Comparison of ENCODE assay signal across 11 cellular contexts in the genomic region with DNA sequence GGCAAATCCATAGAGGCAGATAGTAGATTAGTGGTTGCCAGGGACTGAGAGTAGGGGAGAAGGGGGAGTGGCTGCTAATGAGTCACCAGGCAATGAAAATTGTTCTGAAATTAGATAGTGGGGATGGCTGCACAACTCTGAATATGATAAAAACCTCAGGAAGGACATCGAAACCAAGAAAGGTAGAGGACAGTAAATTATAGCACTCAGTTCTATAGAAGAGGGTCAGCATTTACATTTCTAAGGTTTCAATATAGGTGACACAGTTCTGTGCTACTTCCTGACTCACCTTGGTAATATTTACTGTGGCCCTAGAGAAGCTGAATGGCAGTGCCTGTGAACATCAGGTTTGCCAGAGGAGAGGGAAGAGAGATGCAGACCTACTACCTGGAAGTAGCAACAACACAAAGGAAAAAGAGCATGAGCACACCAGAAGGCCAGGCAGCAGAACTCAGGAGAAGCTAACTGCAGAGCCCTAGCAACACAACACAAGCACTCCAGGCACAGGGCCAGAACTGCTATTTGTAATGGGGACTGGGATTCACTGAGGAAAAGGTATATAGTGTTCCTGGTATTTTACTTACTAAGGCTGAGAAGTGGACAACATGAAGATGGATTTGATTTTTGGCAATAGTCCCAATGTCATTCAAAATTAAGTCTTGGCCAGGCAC.
DNase-seq lines count a peak whose midpoint lies in the region; ATAC-seq and TF ChIP-seq lines count a peak whose summit lies in the region.
"Had no signal": no experiment of that assay in that cellular context is flagged by ENCODE, and none has a peak within 500 bp of the region (broad histone marks: within the 10 kb centered on the region; RNA-seq: fewer than 3 reads in every experiment).

No MANE protein-coding gene starts in this region.

- no peaks in the 10 kb centered on the region for H3K9me3 Mint-ChIP-seq in MCF 10A (ENCODE audit: unreplicated experiment)
- no peaks in the 10 kb centered on the region for H3K9me3 Mint-ChIP-seq in activated naive CD8-positive, alpha-beta T cell treated with anti-CD3 and anti-CD28 coated beads, Interleukin-2, amount 50 U/mL, for 24 hours

- no peak overlapping the region for H3K56ac ChIP-seq in mesendoderm (ENCODE audit: low read length)

- no peak overlapping the region for H2AK5ac ChIP-seq in mesendoderm (ENCODE audit: low read length)

- peaks cover 11% of the 10 kb centered on the region for H3K4me1 Mint-ChIP-seq in MCF 10A (ENCODE audit: insufficient read depth, unreplicated experiment)
- peaks cover 8% of the 10 kb centered on the region for H3K4me1 Mint-ChIP-seq in activated naive CD8-positive, alpha-beta T cell treated with anti-CD3 and anti-CD28 coated beads, Interleukin-2, amount 50 U/mL, for 24 hours

- no peaks in the 10 kb centered on the region for H3K79me2 ChIP-seq in mesendoderm (ENCODE audit: control insufficient read depth, insufficient read depth, low read length)

- no peak overlapping the region for H3K27ac Mint-ChIP-seq in MCF 10A (ENCODE audit: low read depth, unreplicated experiment)
- H3K27ac Mint-ChIP-seq in activated naive CD8-positive, alpha-beta T cell treated with anti-CD3 and anti-CD28 coated beads, Interleukin-2, amount 50 U/mL, for 24 hours = no peak overlapping the region

- H3K9ac ChIP-seq in mesendoderm (ENCODE audit: low read length) = no peak overlapping the region

- H3K4ac ChIP-seq in mesendoderm (ENCODE audit: low read depth, low read length) = no peak overlapping the region

- H3K36me3 ChIP-seq in breast epithelium (no peaks in the 10 kb centered on the region), heart right ventricle (no peaks in the 10 kb centered on the region), mesendoderm (ENCODE audit: control insufficient read depth, insufficient read depth, low read length) (no peaks in the 10 kb centered on the region)
- H3K36me3 ChIP-seq: neutrophil, upper lobe of right lung had no signal

- no peak overlapping the region for H4K8ac ChIP-seq in mesendoderm (ENCODE audit: low read depth, low read length)

- H4K5ac ChIP-seq in mesendoderm (ENCODE audit: low read length) = no peak overlapping the region

- H2BK5ac ChIP-seq in mesendoderm (ENCODE audit: low read length) = no peak overlapping the region

- BruUV-seq in MCF 10A (replicated peaks; lab: Mats Ljungman, UMichigan) = no TSS peak

- no peak overlapping the region for H3K4me2 ChIP-seq in mesendoderm (ENCODE audit: low read length)

- H3K27me3 ChIP-seq in breast epithelium = no peaks in the 10 kb centered on the region
- H3K27me3 ChIP-seq in heart right ventricle = no peaks in the 10 kb centered on the region
- no peaks in the 10 kb centered on the region for H3K27me3 ChIP-seq in mesendoderm (ENCODE audit: insufficient read depth, low read length, poor library complexity)
- H3K27me3 ChIP-seq: neutrophil, upper lobe of right lung had no signal

- H3K9me3 ChIP-seq in breast epithelium = no peaks in the 10 kb centered on the region
- no peaks in the 10 kb centered on the region for H3K9me3 ChIP-seq in heart right ventricle
- H3K9me3 ChIP-seq: neutrophil, upper lobe of right lung had no signal

- H3K27ac ChIP-seq in breast epithelium (peak overlapping the region in 1 of 2 donors; percentile 30), heart right ventricle (peak overlapping the region in 1 of 10 donors; percentile 11), mesendoderm (ENCODE audit: low read depth, low read length) (no peak overlapping the region)
- H3K27ac ChIP-seq: neutrophil, upper lobe of right lung had no signal

- ATAC-seq in heart right ventricle (peak in 6 of 8 donors; percentile 64 to 89 (median 82)), HG03095 (IDR thresholded peaks at IDR 0.05; ENCODE audit: unreplicated experiment) (no peak), HG03439 (IDR thresholded peaks at IDR 0.05; ENCODE audit: unreplicated experiment) (no peak)
- ATAC-seq in activated naive CD8-positive, alpha-beta T cell treated with anti-CD3 and anti-CD28 coated beads, Interleukin-2, amount 50 U/mL, for 24 hours = no peak
- ATAC-seq: upper lobe of right lung had no signal

- CTCF ChIA-PET in MCF 10A (lab: Yijun Ruan, JAX) = interaction anchor here (0.7 to 1.6 kb wide), 6 partner anchors 11 to 192 kb away, joined by 3 to 6 read pairs (median 4); a partner anchor contains a TSS

- TF ChIP-seq CTCF in MCF 10A (IDR thresholded peaks at IDR 0.05; ENCODE audit: unreplicated experiment) = no peak
- TF ChIP-seq CTCF in breast epithelium (IDR thresholded peaks at IDR 0.05) = no peak
- TF ChIP-seq CTCF in heart right ventricle (IDR thresholded peaks at IDR 0.05) = no peak

- H3K27me3 Mint-ChIP-seq in MCF 10A (ENCODE audit: insufficient read depth, unreplicated experiment) = no peaks in the 10 kb centered on the region
- no peaks in the 10 kb centered on the region for H3K27me3 Mint-ChIP-seq in activated naive CD8-positive, alpha-beta T cell treated with anti-CD3 and anti-CD28 coated beads, Interleukin-2, amount 50 U/mL, for 24 hours

- no peak for TF ChIP-seq POLR2A in breast epithelium (IDR thresholded peaks at IDR 0.05)

- no peak overlapping the region for H2BK15ac ChIP-seq in mesendoderm (replicated peaks; ENCODE audit: low read depth)

- H3K23ac ChIP-seq in mesendoderm (ENCODE audit: low read length) = no peak overlapping the region

- WGBS in heart right ventricle, 2 donors = 50 to 73% methylated on average over 1 of the region's 1 CpG
- WGBS in mesendoderm (ENCODE audit: extremely low coverage, insufficient coverage, low lambda C conversion rate) = no CpG with 5 or more reads among the region's 1 CpG

- intact Hi-C loops in MCF 10A (cut with micrococcal nuclease) (no loop called here), breast epithelium (cut with DNase I; ENCODE audit: low total_unique reads) (no loop called here), heart right ventricle (cut with DNase I) (no loop called here)

- peak; percentile 24 for DNase-seq in MCF 10A (ENCODE audit: unreplicated experiment)
- DNase-seq in breast epithelium (ENCODE audit: low spot score in 2 of 2) = no peak
- DNase-seq in SW480 (ENCODE audit: low spot score) = peak; percentile 47
- peak in 1 of 2 donors; percentile 18 for DNase-seq in heart right ventricle
- DNase-seq in mesendoderm = no peak
- no peak for DNase-seq in activated naive CD8-positive, alpha-beta T cell treated with anti-CD3 and anti-CD28 coated beads, Interleukin-2, amount 50 U/mL, for 24 hours
- DNase-seq: NCI-H1436, upper lobe of right lung had no signal

- no peaks in the 10 kb centered on the region for H3K79me1 ChIP-seq in mesendoderm (ENCODE audit: low read length)

- H3K36me3 Mint-ChIP-seq in MCF 10A (ENCODE audit: insufficient read depth, unreplicated experiment) = no peaks in the 10 kb centered on the region
- no peaks in the 10 kb centered on the region for H3K36me3 Mint-ChIP-seq in activated naive CD8-positive, alpha-beta T cell treated with anti-CD3 and anti-CD28 coated beads, Interleukin-2, amount 50 U/mL, for 24 hours (ENCODE audit: low read depth)

- H3K4me3 Mint-ChIP-seq in MCF 10A (ENCODE audit: unreplicated experiment) = no peak overlapping the region
- no peak overlapping the region for H3K4me3 Mint-ChIP-seq in activated naive CD8-positive, alpha-beta T cell treated with anti-CD3 and anti-CD28 coated beads, Interleukin-2, amount 50 U/mL, for 24 hours

- H3K4me3 ChIP-seq in breast epithelium = no peak overlapping the region
- no peak overlapping the region for H3K4me3 ChIP-seq in heart right ventricle
- no peak overlapping the region for H3K4me3 ChIP-seq in mesendoderm (ENCODE audit: low read length)
- H3K4me3 ChIP-seq: upper lobe of right lung had no signal

- POLR2A ChIA-PET in MCF 10A (lab: Yijun Ruan, JAX) = interaction anchor here (0.9 to 1.3 kb wide), 2 partner anchors 9 to 116 kb away, joined by 3 to 6 read pairs; no protein-coding TSS in a partner anchor

- H3K4me1 ChIP-seq in breast epithelium (no peaks in the 10 kb centered on the region), heart right ventricle (peaks cover 0 to 20% (median 13%) of the 10 kb centered on the region in 9 donors), mesendoderm (ENCODE audit: control insufficient read depth, low read depth, low read length) (no peaks in the 10 kb centered on the region)
- H3K4me1 ChIP-seq: upper lobe of right lung had no signal

- no peak overlapping the region for H3K18ac ChIP-seq in mesendoderm (ENCODE audit: low read length)

- no peak overlapping the region for H2BK120ac ChIP-seq in mesendoderm (ENCODE audit: low read depth, low read length)

Comparison
In these comparisons a context has a peak if more than half of its experiments do, and no peak if none do; other contexts are left out.
1. DNase-seq: peak in MCF 10A (single experiment) and SW480 (single experiment); none in breast epithelium (0 of 2), mesendoderm (single experiment) and activated naive CD8-positive, alpha-beta T cell treated with anti-CD3 and anti-CD28 coated beads, Interleukin-2, amount 50 U/mL, for 24 hours (single experiment).
2. ATAC-seq: peak in heart right ventricle (6 of 8); none in HG03095 (single experiment), activated naive CD8-positive, alpha-beta T cell treated with anti-CD3 and anti-CD28 coated beads, Interleukin-2, amount 50 U/mL, for 24 hours (single experiment) and HG03439 (single experiment).